In the genomic region with DNA sequence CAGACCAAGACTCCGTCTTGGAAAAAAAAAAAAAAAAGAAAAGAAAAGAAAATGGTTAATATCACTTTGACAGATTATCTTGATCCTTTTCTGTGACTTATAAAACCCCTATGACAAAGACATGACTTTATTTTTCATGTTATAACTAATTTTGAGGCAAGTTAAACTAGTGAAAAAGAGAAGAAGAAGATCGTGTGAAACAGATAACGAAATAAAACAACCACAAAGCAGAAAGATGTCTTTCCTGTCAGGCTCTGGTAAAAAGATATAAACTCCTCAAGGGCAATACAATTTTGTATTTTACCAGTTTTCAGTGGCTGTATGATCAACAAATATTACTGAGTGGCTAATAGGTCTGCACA, we compare ENCODE assay signal across 22 cellular contexts. TPM values are rescaled to one million over a fixed set of nuclear protein-coding genes. Genes with fewer than 3 reads are reported as not detected.
DNase-seq lines count a peak whose midpoint lies in the region; ATAC-seq, FAIRE-seq and TF ChIP-seq lines count a peak whose summit lies in the region.
"Had no signal": no experiment of that assay in that cellular context is flagged by ENCODE, and none has a peak within 500 bp of the region (broad histone marks: within the 10 kb centered on the region; RNA-seq: fewer than 3 reads in every experiment).

No MANE protein-coding gene starts in this region.

- in situ Hi-C loops in HepG2 (cut with HindIII; ENCODE audit: extremely low pct_ligation_motif_present, low pct_unique_long_range_greater_than_20kb) = no loop called here

- H3K27ac ChIP-seq in HepG2 (ENCODE audit: extremely low read length, insufficient read depth, low read length) (no peak overlapping the region), right lobe of liver (no peak overlapping the region)
- H3K27ac ChIP-seq: cardiac muscle cell, HL-60, lower lobe of right lung, neutrophil had no signal

- H3K36me3 Mint-ChIP-seq in T-helper 2 cell treated with Interferon-gamma antibody and Interleukin-4, amounts not matched to agents 5 μg/mL and 100 μg/mL, for 36 hours (ENCODE audit: low read depth) = no peaks in the 10 kb centered on the region
- no peaks in the 10 kb centered on the region for H3K36me3 Mint-ChIP-seq in immature natural killer cell
- H3K36me3 Mint-ChIP-seq: CD4-positive, CD25-positive, alpha-beta regulatory T cell; stimulated activated naive B cell treated with anti-CD40 and anti-IgM and Interleukin-4, amounts not matched to agents 10 μg/mL and 1 μg/mL and 100 μg/mL, for 72 hours had no signal

- H3K9ac ChIP-seq in HepG2 (ENCODE audit: insufficient read depth, low read depth, low read length) = no peak overlapping the region

- 37% methylated on average over 3 of the region's 3 CpGs for WGBS in HepG2 (ENCODE audit: low lambda C conversion rate)
- 60% methylated on average over 3 of the region's 3 CpGs for WGBS in right lobe of liver (ENCODE audit: insufficient coverage, low coverage, low lambda C conversion rate, missing lambda C conversion rate)

- peak overlapping the region; percentile 62 for H3K4me3 Mint-ChIP-seq in T-helper 2 cell treated with Interferon-gamma antibody and Interleukin-4, amounts not matched to agents 5 μg/mL and 100 μg/mL, for 36 hours
- peak overlapping the region; percentile 42 to 72 (median 60) for H3K4me3 Mint-ChIP-seq in immature natural killer cell
- H3K4me3 Mint-ChIP-seq: CD4-positive, CD25-positive, alpha-beta regulatory T cell; dendritic cell treated with granulocyte-macrophage colony-stimulating factor and Interleukin-4, amounts not matched to agents 40 ng/mL and 50 ng/mL, for 4 days; stimulated activated naive B cell treated with anti-CD40 and anti-IgM and Interleukin-4, amounts not matched to agents 10 μg/mL and 1 μg/mL and 100 μg/mL, for 72 hours had no signal

- H3K36me3 ChIP-seq in HepG2 (replicated peaks in 1 of 2; ENCODE audit: control insufficient read depth in 1 of 2, insufficient read depth in 2 of 2, low read length in 2 of 2) (no peaks in the 10 kb centered on the region), right lobe of liver (no peaks in the 10 kb centered on the region)
- H3K36me3 ChIP-seq: cardiac muscle cell, lower lobe of right lung, neutrophil had no signal

- TF ChIP-seq EP300 in HepG2 (IDR thresholded peaks at IDR 0.05; ENCODE audit: low read depth in 2 of 2, low read length in 2 of 2) (no peak), HepG2 (CRISPR knock-in tag; IDR thresholded peaks at IDR 0.05; ENCODE audit: borderline replicate concordance) (no peak)

- H3K27ac Mint-ChIP-seq in T-helper 2 cell treated with Interferon-gamma antibody and Interleukin-4, amounts not matched to agents 5 μg/mL and 100 μg/mL, for 36 hours = peak overlapping the region; percentile 73
- H3K27ac Mint-ChIP-seq in immature natural killer cell = peak overlapping the region in 5 of 6 donors; percentile 4 to 69 (median 37)
- H3K27ac Mint-ChIP-seq: CD4-positive, CD25-positive, alpha-beta regulatory T cell; dendritic cell treated with granulocyte-macrophage colony-stimulating factor and Interleukin-4, amounts not matched to agents 40 ng/mL and 50 ng/mL, for 4 days; stimulated activated naive B cell treated with anti-CD40 and anti-IgM and Interleukin-4, amounts not matched to agents 10 μg/mL and 1 μg/mL and 100 μg/mL, for 72 hours had no signal

- no peak for TF ChIP-seq RAD21 in HepG2 (CRISPR knock-in tag; IDR thresholded peaks at IDR 0.05)

- H3K9me3 Mint-ChIP-seq in T-helper 2 cell treated with Interferon-gamma antibody and Interleukin-4, amounts not matched to agents 5 μg/mL and 100 μg/mL, for 36 hours = no peaks in the 10 kb centered on the region
- no peaks in the 10 kb centered on the region for H3K9me3 Mint-ChIP-seq in immature natural killer cell
- H3K9me3 Mint-ChIP-seq: CD4-positive, CD25-positive, alpha-beta regulatory T cell; dendritic cell treated with granulocyte-macrophage colony-stimulating factor and Interleukin-4, amounts not matched to agents 40 ng/mL and 50 ng/mL, for 4 days; stimulated activated naive B cell treated with anti-CD40 and anti-IgM and Interleukin-4, amounts not matched to agents 10 μg/mL and 1 μg/mL and 100 μg/mL, for 72 hours had no signal

- peaks cover 24% of the 10 kb centered on the region for H3K4me1 Mint-ChIP-seq in T-helper 2 cell treated with Interferon-gamma antibody and Interleukin-4, amounts not matched to agents 5 μg/mL and 100 μg/mL, for 36 hours (ENCODE audit: low read depth)
- H3K4me1 Mint-ChIP-seq in immature natural killer cell = peaks cover 16 to 28% of the 10 kb centered on the region in 2 donors
- H3K4me1 Mint-ChIP-seq: stimulated activated naive B cell treated with anti-CD40 and anti-IgM and Interleukin-4, amounts not matched to agents 10 μg/mL and 1 μg/mL and 100 μg/mL, for 72 hours had no signal

- CTCF ChIA-PET in HepG2 (lab: Yijun Ruan, JAX; ENCODE audit: low intra/inter-chr PET ratio, low total read pairs) = no interaction called here

- intact Hi-C loops in HepG2 (cut with micrococcal nuclease; ENCODE audit: unreplicated experiment) = no loop called here
- intact Hi-C loops in right lobe of liver (cut with DNase I) = no loop called here

- H3K27me3 Mint-ChIP-seq in T-helper 2 cell treated with Interferon-gamma antibody and Interleukin-4, amounts not matched to agents 5 μg/mL and 100 μg/mL, for 36 hours (ENCODE audit: low read depth) = peaks cover 13% of the 10 kb centered on the region
- H3K27me3 Mint-ChIP-seq in immature natural killer cell (ENCODE audit: low read depth in 3 of 3) = peaks cover 0 to 1% (median 0%) of the 10 kb centered on the region in 3 donors
- H3K27me3 Mint-ChIP-seq: CD4-positive, CD25-positive, alpha-beta regulatory T cell; dendritic cell treated with granulocyte-macrophage colony-stimulating factor and Interleukin-4, amounts not matched to agents 40 ng/mL and 50 ng/mL, for 4 days had no signal

- no peak overlapping the region for H2AFZ ChIP-seq in HepG2 (ENCODE audit: low read length)

- no peak for TF ChIP-seq CTCF in HepG2 (CRISPR knock-in tag; IDR thresholded peaks at IDR 0.05)
- no peak for TF ChIP-seq CTCF in right lobe of liver (IDR thresholded peaks at IDR 0.05)

- peaks cover 15% of the 10 kb centered on the region for H3K4me1 ChIP-seq in HepG2 (ENCODE audit: insufficient read depth, low read length)
- no peaks in the 10 kb centered on the region for H3K4me1 ChIP-seq in right lobe of liver

- FAIRE-seq in HepG2 (lab: Jason Lieb, UNC) = no peak

- ATAC-seq in HepG2 (no peak), right lobe of liver (no peak), GM18858 (IDR thresholded peaks at IDR 0.05; ENCODE audit: unreplicated experiment) (no peak)
- ATAC-seq: lower lobe of right lung; PC-3; stimulated activated naive B cell treated with anti-CD40 and anti-IgM and Interleukin-4, amounts not matched to agents 10 μg/mL and 1 μg/mL and 100 μg/mL, for 72 hours had no signal

- H3K9me3 ChIP-seq in HepG2 (ENCODE audit: low read length) = no peaks in the 10 kb centered on the region
- H3K9me3 ChIP-seq in right lobe of liver = no peaks in the 10 kb centered on the region
- H3K9me3 ChIP-seq: lower lobe of right lung, neutrophil had no signal

- BruUV-seq in HepG2 (replicated peaks; lab: Mats Ljungman, UMichigan) = no TSS peak

- peak overlapping the region; percentile 63 for H3K4me2 ChIP-seq in HepG2 (ENCODE audit: low read depth, low read length)

- no peak for TF ChIP-seq POLR2A in HepG2 (IDR thresholded peaks at IDR 0.05; ENCODE audit: insufficient read depth in 1 of 2, low read depth in 2 of 2, low read length in 2 of 2)
- no peak for TF ChIP-seq POLR2A in right lobe of liver (IDR thresholded peaks at IDR 0.05)

- POLR2A ChIA-PET in HepG2 (lab: Yijun Ruan, JAX) = no interaction called here

- H3K4me3 ChIP-seq in HepG2 (replicated peaks in 1 of 3; ENCODE audit: insufficient read depth in 1 of 3, low read depth in 2 of 3, low read length in 3 of 3) = no peak overlapping the region
- no peak overlapping the region for H3K4me3 ChIP-seq in right lobe of liver
- H3K4me3 ChIP-seq: cardiac muscle cell, lower lobe of right lung, skin epidermis had no signal

- DNase-seq in HepG2 (ENCODE audit: low spot score) (no peak), right lobe of liver (no peak), immature natural killer cell (peak in 2 of 3 donors; percentile 15 to 17), nucleus accumbens (lab: John Stamatoyannopoulos, UW) (no peak), H4 (ENCODE audit: low spot score) (no peak)
- no peak for DNase-seq in T-helper 2 cell treated with Interferon-gamma antibody and Interleukin-4, amounts not matched to agents 5 μg/mL and 100 μg/mL, for 36 hours (ENCODE audit: low spot score)
- DNase-seq: activated CD4-positive, alpha-beta T cell treated with anti-CD3 and anti-CD28 coated beads, Interleukin-2, amount 50 U/mL, for 4 hours; anterior cingulate cortex; lower lobe of right lung; NCI-H1105; NCI-H2081 treated with DMSO at 0.1 percent for 48 hours; NCI-H446; PC-3; SHP77; stimulated activated naive B cell treated with anti-CD40 and anti-IgM and Interleukin-4, amounts not matched to agents 10 μg/mL and 1 μg/mL and 100 μg/mL, for 72 hours had no signal

- no peaks in the 10 kb centered on the region for H3K79me2 ChIP-seq in HepG2 (ENCODE audit: insufficient read depth, low read length)

- H4K20me1 ChIP-seq in HepG2 (ENCODE audit: insufficient read depth, low read length) = no peaks in the 10 kb centered on the region

- H3K27me3 ChIP-seq in HepG2 (ENCODE audit: control insufficient read depth in 1 of 2, insufficient read depth in 2 of 2, low read length in 2 of 2) = peaks cover 0 to 19% of the 10 kb centered on the region in 2 experiments; a peak in 2 of 5 replicates
- no peaks in the 10 kb centered on the region for H3K27me3 ChIP-seq in right lobe of liver
- H3K27me3 ChIP-seq: cardiac muscle cell, neutrophil had no signal

RNA-seq across cellular contexts. Expression of a gene that starts 13.4 kb away (rescaled TPM):
- 52.1 and 55.5 TPM in 2 replicates for total RNA-seq in HepG2 (2016; rRNA removed; fragmentation: Illumina TruSeq; extraction: Trizol)
- total RNA-seq in HepG2 (2016; cell fraction: cytosol; rRNA removed; fragmentation: Illumina TruSeq; extraction: Trizol; ENCODE audit: low read depth) = 4.1 and 5.2 TPM in 2 replicates
- 51.6 and 52.5 TPM in 2 replicates for total RNA-seq in HepG2 (2016; cell fraction: insoluble cytoplasmic fraction; rRNA removed; fragmentation: Illumina TruSeq; extraction: Trizol)
- 18.5 and 21.0 TPM in 2 replicates for total RNA-seq in HepG2 (2016; cell fraction: membrane; rRNA removed; fragmentation: Illumina TruSeq; extraction: Trizol)
- total RNA-seq in HepG2 (2016; cell fraction: nucleus; rRNA removed; fragmentation: Illumina TruSeq; extraction: Trizol) = 44.0 and 59.0 TPM in 2 replicates
- polyA plus RNA-seq in HepG2 (2011; rRNA removed) = 82.9 and 110 TPM in 2 replicates
- polyA plus RNA-seq in HepG2 (2011; cell fraction: cytosol; rRNA removed) = 71.0 and 80.7 TPM in 2 replicates
- polyA plus RNA-seq in HepG2 (2011; cell fraction: nucleus; rRNA removed) = 50.6 and 54.0 TPM in 2 replicates
- polyA plus RNA-seq in HepG2 (2012) = 70.0 and 92.2 TPM in 2 replicates
- 2.6 and 2.7 TPM in 2 replicates for polyA plus RNA-seq in HepG2 (2016; cell fraction: cytosol; fragmentation: Illumina TruSeq; extraction: Trizol; ENCODE audit: low read depth)
- polyA plus RNA-seq in HepG2 (2016; cell fraction: insoluble cytoplasmic fraction; fragmentation: Illumina TruSeq; extraction: Trizol; ENCODE audit: low read depth) = 51.8 and 60.2 TPM in 2 replicates
- 10.2 and 12.3 TPM in 2 replicates for polyA plus RNA-seq in HepG2 (2016; cell fraction: membrane; fragmentation: Illumina TruSeq; extraction: Trizol; ENCODE audit: low read depth)
- polyA plus RNA-seq in HepG2 (2016; cell fraction: nucleus; fragmentation: Illumina TruSeq; extraction: Trizol; ENCODE audit: insufficient read depth, low read depth) = 43.3 and 48.9 TPM in 2 replicates
- polyA minus RNA-seq in HepG2 (2011; rRNA and poly(A)+ RNA removed; ENCODE audit: low replicate concordance) = 28.8 and 93.8 TPM in 2 replicates
- 56.0 and 61.6 TPM in 2 replicates for polyA minus RNA-seq in HepG2 (2011; cell fraction: cytosol; rRNA and poly(A)+ RNA removed)
- 172 and 186 TPM in 2 replicates for polyA minus RNA-seq in HepG2 (2011; cell fraction: nucleus; rRNA and poly(A)+ RNA removed)
- total RNA-seq in right lobe of liver = 10 to 100 TPM in 4 of 6 experiments, 1 to 10 TPM in 2; 8.5 to 21.4 (median 14.3) TPM
- 100 to 1,000 TPM in 1 of 3 donors, 10 to 100 TPM in 2; 80.0 to 172 (median 81.9) TPM for polyA plus RNA-seq in immature natural killer cell
- total RNA-seq in H4 (2014; rRNA removed; shearing (Covaris generic)) = 39.0 and 42.2 TPM in 2 replicates

Comparison
In these comparisons a context has a peak if more than half of its experiments do, and no peak if none do; other contexts are left out.
1. DNase-seq: peak in immature natural killer cell (2 of 3); none in HepG2 (single experiment), right lobe of liver (0 of 3), T-helper 2 cell treated with Interferon-gamma antibody and Interleukin-4, amounts not matched to agents 5 μg/mL and 100 μg/mL, for 36 hours (single experiment), nucleus accumbens (0 of 56) and H4 (single experiment).